ENCODE assay signal across 8 cellular contexts in genomic region chr1:45299981-45300668, GRCh38. TPM values are rescaled to one million over a fixed set of nuclear protein-coding genes. Genes with fewer than 3 reads are reported as not detected.
A peak's percentile ranks its signal among the peaks of the same experiment; 100 is the strongest.
DNase-seq lines count a peak whose midpoint lies in the region; ATAC-seq, FAIRE-seq and TF ChIP-seq lines count a peak whose summit lies in the region.

No MANE protein-coding gene starts in this region.

- peaks cover 10% of the 10 kb centered on the region for H3F3A ChIP-seq in SK-N-SH (replicated peaks; ENCODE audit: insufficient read depth)

- no peaks in the 10 kb centered on the region for H3K9me1 ChIP-seq in K562 (ENCODE audit: control insufficient read depth, insufficient read depth, low read length)

- H3K9me3 ChIP-seq in SK-N-SH, result no peaks in the 10 kb centered on the region
- no peaks in the 10 kb centered on the region for H3K9me3 ChIP-seq in K562 (replicated peaks; ENCODE audit: control insufficient read depth, insufficient read depth, low read depth, low read length)

- H3K27me3 Mint-ChIP-seq in activated T-helper 1 cell treated with anti-CD3 and anti-CD28 coated beads, Interleukin-12 subunit alpha, Interleukin-12 subunit beta, Interleukin-2, Interleukin-4 antibody, amounts not matched to agents 30 ng/mL and 10 ng/mL and 1 ng/mL, durations not matched to agents 14 hours and 24 hours and 36 hours (ENCODE audit: insufficient read depth), result no peaks in the 10 kb centered on the region
- H3K27me3 Mint-ChIP-seq in immature natural killer cell (ENCODE audit: low read depth in 3 of 3), result peaks cover 0 to 2% (median 0%) of the 10 kb centered on the region in 3 donors

- H3K27ac ChIP-seq in SK-N-SH (ENCODE audit: low read depth in 2 of 2, low read length in 1 of 2), result no peak overlapping the region
- H3K27ac ChIP-seq in K562 (ENCODE audit: extremely low read depth, low read depth, low read length), result no peak overlapping the region

- no peak overlapping the region for H2AFZ ChIP-seq in SK-N-SH (ENCODE audit: low read depth)
- peak overlapping the region; percentile 26; the same call in 1 of the 2 replicates for H2AFZ ChIP-seq in K562 (ENCODE audit: low read depth, low read length)

- H3K4me3 ChIP-seq in SK-N-SH (ENCODE audit: low read depth in 2 of 2, low read length in 1 of 2), result no peak overlapping the region
- no peak overlapping the region for H3K4me3 ChIP-seq in K562

- no peak overlapping the region for H3K9ac ChIP-seq in SK-N-SH
- no peak overlapping the region for H3K9ac ChIP-seq in K562 (ENCODE audit: insufficient read depth in 1 of 2, low read depth in 2 of 2, low read length in 2 of 2)

- BruUV-seq in K562 (replicated peaks; lab: Mats Ljungman, UMichigan), result no TSS peak

- intact Hi-C loops in activated T-helper 1 cell treated with anti-CD3 and anti-CD28 coated beads, Interleukin-12 subunit alpha, Interleukin-12 subunit beta, Interleukin-2, Interleukin-4 antibody, amounts not matched to agents 30 ng/mL and 10 ng/mL and 1 ng/mL, durations not matched to agents 14 hours and 24 hours and 36 hours (cut with micrococcal nuclease), result loop anchor here (1.0 to 10.0 kb wide), 8 partner anchors 94 to 945 kb away; partner anchors contain the start of genes ERI3 and ZSWIM5
- intact Hi-C loops in K562 (cut with micrococcal nuclease), result loop anchor here (1.0 to 5.0 kb wide), 5 partner anchors 68 to 568 kb away; partner anchors contain the start of gene RNU5D-1

- 10% methylated on average over 4 of the region's 4 CpGs for WGBS in SK-N-SH (ENCODE audit: low lambda C conversion rate)
- WGBS in K562 (ENCODE audit: insufficient coverage, low coverage, missing lambda C conversion rate), result 5% methylated on average over 4 of the region's 4 CpGs

- H3K9me2 ChIP-seq in SK-N-SH, result no peaks in the 10 kb centered on the region

- H3K27me3 ChIP-seq in SK-N-SH (ENCODE audit: insufficient read depth) (no peaks in the 10 kb centered on the region), K562 (ENCODE audit: control insufficient read depth in 2 of 2, insufficient read depth in 2 of 2, low read length in 2 of 2) (no peaks in the 10 kb centered on the region)

- no peak for TF ChIP-seq POLR2A in K562 (conservative IDR thresholded peaks at IDR 0.05)

- no peak for TF ChIP-seq EP300 in SK-N-SH (IDR thresholded peaks at IDR 0.05; ENCODE audit: borderline replicate concordance in 1 of 2, low read depth in 1 of 2, low read length in 1 of 2)
- TF ChIP-seq EP300 in K562 (IDR thresholded peaks at IDR 0.05; ENCODE audit: low read length), result peak; percentile 22; the same call in 1 of the 2 replicates

- H3K36me3 ChIP-seq in SK-N-SH (replicated peaks in 1 of 2; ENCODE audit: control insufficient read depth in 1 of 2, insufficient read depth in 2 of 2, low read length in 1 of 2) (no peaks in the 10 kb centered on the region), K562 (ENCODE audit: control insufficient read depth, insufficient read depth, low read length) (no peaks in the 10 kb centered on the region)

- no peak overlapping the region for H3K27ac Mint-ChIP-seq in activated T-helper 1 cell treated with anti-CD3 and anti-CD28 coated beads, Interleukin-12 subunit alpha, Interleukin-12 subunit beta, Interleukin-2, Interleukin-4 antibody, amounts not matched to agents 30 ng/mL and 10 ng/mL and 1 ng/mL, durations not matched to agents 14 hours and 24 hours and 36 hours
- H3K27ac Mint-ChIP-seq in immature natural killer cell, result peak overlapping the region in 1 of 6 donors; percentile 18

- H3K4me1 ChIP-seq in SK-N-SH (ENCODE audit: control insufficient read depth in 1 of 2, insufficient read depth in 2 of 2, low read depth in 1 of 2, low read length in 1 of 2) (peaks cover 0 to 13% of the 10 kb centered on the region in 2 experiments; a peak in 1 of 4 replicates), K562 (replicated peaks in 1 of 2; ENCODE audit: control insufficient read depth in 2 of 2, insufficient read depth in 2 of 2, low read length in 2 of 2) (peaks cover 24 to 28% of the 10 kb centered on the region in 2 experiments)

- DNase-seq in activated T-helper 1 cell treated with Interleukin-2 at 50 U/mL for 16 hours (ENCODE audit: low read depth), result peak; percentile 4
- DNase-seq in activated T-helper 1 cell treated with anti-CD3 and anti-CD28 coated beads, Interleukin-12 subunit alpha, Interleukin-12 subunit beta, Interleukin-2, Interleukin-4 antibody, amounts not matched to agents 30 ng/mL and 10 ng/mL and 1 ng/mL, durations not matched to agents 14 hours and 24 hours and 36 hours (ENCODE audit: low spot score), result no peak
- DNase-seq in NCI-H1436 (lab: John Stamatoyannopoulos, UW), result peak; percentile 77
- peak; percentile 66 for DNase-seq in SK-N-SH
- DNase-seq in K562 (ENCODE audit: extremely low read depth in 1 of 4, low spot score in 3 of 4), result peak; percentile 65 to 85 (median 70)
- peak; percentile 40 to 55 (median 49) for DNase-seq in immature natural killer cell
- peak in 2 of 3 donors; percentile 12 to 30 for DNase-seq in stimulated activated CD4-positive, alpha-beta T cell treated with anti-CD3 and anti-CD28 coated beads, Interleukin-12 subunit alpha, Interleukin-12 subunit beta, amount 100 ng/mL, for 48 hours (ENCODE audit: low read depth in 2 of 3, low spot score in 1 of 3)

- H3K4me2 ChIP-seq in SK-N-SH (no peak overlapping the region), K562 (ENCODE audit: insufficient read depth, low read length) (no peak overlapping the region)

- TF ChIP-seq RAD21 in SK-N-SH (IDR thresholded peaks at IDR 0.05; ENCODE audit: low read length) (peak; percentile 97), K562 (CRISPR knock-in tag; conservative IDR thresholded peaks at IDR 0.05 in 1 of 2, IDR thresholded peaks at IDR 0.05 in 1 of 2) (peak; percentile 96 to 97)

- no peaks in the 10 kb centered on the region for H3K9me3 Mint-ChIP-seq in activated T-helper 1 cell treated with anti-CD3 and anti-CD28 coated beads, Interleukin-12 subunit alpha, Interleukin-12 subunit beta, Interleukin-2, Interleukin-4 antibody, amounts not matched to agents 30 ng/mL and 10 ng/mL and 1 ng/mL, durations not matched to agents 14 hours and 24 hours and 36 hours
- no peaks in the 10 kb centered on the region for H3K9me3 Mint-ChIP-seq in immature natural killer cell

- no peak overlapping the region for H3K4me3 Mint-ChIP-seq in activated T-helper 1 cell treated with anti-CD3 and anti-CD28 coated beads, Interleukin-12 subunit alpha, Interleukin-12 subunit beta, Interleukin-2, Interleukin-4 antibody, amounts not matched to agents 30 ng/mL and 10 ng/mL and 1 ng/mL, durations not matched to agents 14 hours and 24 hours and 36 hours
- peak overlapping the region in 1 of 5 donors; percentile 31 for H3K4me3 Mint-ChIP-seq in immature natural killer cell

- POLR2A ChIA-PET in SK-N-SH (lab: Yijun Ruan, JAX), result interaction anchor here (1.0 to 4.6 kb wide), 3 partner anchors 95 to 287 kb away, joined by 7 to 50 read pairs (median 10); partner anchors contain the start of genes HECTD3 and UROD
- POLR2A ChIA-PET in K562 (lab: Yijun Ruan, JAX), result interaction anchor here (0.6 to 4.1 kb wide), 10 partner anchors 8 to 591 kb away, joined by 3 to 44 read pairs (median 3); partner anchors contain the start of genes HECTD3 and UROD

- peaks cover 30% of the 10 kb centered on the region for H3K4me1 Mint-ChIP-seq in activated T-helper 1 cell treated with anti-CD3 and anti-CD28 coated beads, Interleukin-12 subunit alpha, Interleukin-12 subunit beta, Interleukin-2, Interleukin-4 antibody, amounts not matched to agents 30 ng/mL and 10 ng/mL and 1 ng/mL, durations not matched to agents 14 hours and 24 hours and 36 hours (ENCODE audit: low read depth)
- peaks cover 12 to 24% of the 10 kb centered on the region in 2 donors for H3K4me1 Mint-ChIP-seq in immature natural killer cell

- TF ChIP-seq CTCF in SK-N-SH (IDR thresholded peaks at IDR 0.05), result peak; percentile 86
- peak; percentile 83 to 96 (median 90) for TF ChIP-seq CTCF in K562 (IDR thresholded peaks at IDR 0.05 in 2 of 3, conservative IDR thresholded peaks at IDR 0.05 in 1 of 3; ENCODE audit: insufficient read depth in 2 of 3, low read depth in 1 of 3, low read length in 3 of 3)

- ATAC-seq in K562 (peak; percentile 44), GM21737 (IDR thresholded peaks at IDR 0.05; ENCODE audit: unreplicated experiment) (no peak)

- FAIRE-seq in K562 (lab: Jason Lieb, UNC), result peak; percentile 98

- CTCF ChIA-PET in SK-N-SH (lab: Yijun Ruan, JAX), result interaction anchor here (0.6 to 14.7 kb wide), 39 partner anchors 8 to 909 kb away, joined by 3 to 470 read pairs (median 4); partner anchors contain the start of genes HECTD3, RNU5D-1 and UROD
- CTCF ChIA-PET in K562 (lab: Yijun Ruan, JAX; ENCODE audit: low intra/inter-chr PET ratio), result interaction anchor here (0.5 to 5.3 kb wide), 10 partner anchors 21 to 569 kb away, joined by 3 to 58 read pairs (median 4); partner anchors contain the start of gene RNU5D-1

- no peaks in the 10 kb centered on the region for H4K20me1 ChIP-seq in SK-N-SH (ENCODE audit: insufficient read depth)
- no peaks in the 10 kb centered on the region for H4K20me1 ChIP-seq in K562 (replicated peaks; ENCODE audit: control insufficient read depth, insufficient read depth, low read length)

- peaks cover 1% of the 10 kb centered on the region for H3K36me3 Mint-ChIP-seq in activated T-helper 1 cell treated with anti-CD3 and anti-CD28 coated beads, Interleukin-12 subunit alpha, Interleukin-12 subunit beta, Interleukin-2, Interleukin-4 antibody, amounts not matched to agents 30 ng/mL and 10 ng/mL and 1 ng/mL, durations not matched to agents 14 hours and 24 hours and 36 hours (ENCODE audit: low read depth)
- H3K36me3 Mint-ChIP-seq in immature natural killer cell, result no peaks in the 10 kb centered on the region

- H3K79me2 ChIP-seq in SK-N-SH (ENCODE audit: insufficient read depth) (no peaks in the 10 kb centered on the region), K562 (ENCODE audit: control insufficient read depth, insufficient read depth, low read length) (peaks cover 9% of the 10 kb centered on the region; the same call in 2 of the 3 replicates)

- in situ Hi-C loops in K562 (cut with MboI), result loop anchor here (5.0 to 10.0 kb wide), 4 partner anchors 288 to 575 kb away; partner anchors contain the start of genes HECTD3, PTCH2 and UROD

RNA-seq across cellular contexts. Expression of gene HPDL, which starts 26.6 kb away (rescaled TPM):
- 31.0 and 34.8 TPM in 2 replicates for total RNA-seq in activated T-helper 1 cell treated with anti-CD3 and anti-CD28 coated beads, Interleukin-12 subunit alpha, Interleukin-12 subunit beta, Interleukin-2, Interleukin-4 antibody, amounts not matched to agents 30 ng/mL and 10 ng/mL and 1 ng/mL, durations not matched to agents 14 hours and 24 hours and 36 hours
- polyA plus RNA-seq in SK-N-SH (2012; rRNA removed), result 0.19 and 0.25 TPM in 2 replicates
- 0.13 and 0.25 TPM in 2 replicates for polyA plus RNA-seq in SK-N-SH (2012; cell fraction: cytosol; rRNA removed)
- 0.14 and 0.42 TPM in 2 replicates for polyA plus RNA-seq in SK-N-SH (2012; cell fraction: nucleus; rRNA removed)
- total RNA-seq in K562 (2011; cell fraction: chromatin; rRNA removed; ENCODE audit: low replicate concordance), result not detected in 2 replicates
- not detected in 2 replicates for total RNA-seq in K562 (2011; cell fraction: nucleolus; rRNA removed)
- total RNA-seq in K562 (2011; cell fraction: nucleoplasm; rRNA removed), result not detected in 2 replicates
- not detected in 2 replicates for total RNA-seq in K562 (2014; rRNA removed)
- not detected in 2 replicates for total RNA-seq in K562 (2014; rRNA removed; fragmentation: Illumina TruSeq; extraction: Trizol)
- not detected in 2 replicates for total RNA-seq in K562 (2015; rRNA removed; fragmentation: Illumina TruSeq; extraction: Trizol)
- not detected in 2 replicates for total RNA-seq in K562 (2021)
- not detected in 2 replicates for polyA plus RNA-seq in K562 (2011; rRNA removed)
- not detected in 2 replicates for polyA plus RNA-seq in K562 (2011; cell fraction: cytosol; rRNA removed)
- polyA plus RNA-seq in K562 (2011; cell fraction: nucleus; rRNA removed), result not detected in 2 replicates
- polyA plus RNA-seq in K562 (2012), result 0.04 and 0.28 TPM in 2 replicates
- polyA plus RNA-seq in K562 (2014; fragmentation: Illumina TruSeq; extraction: Trizol), result not detected in 2 replicates
- polyA plus RNA-seq in K562 (2014; fragmentation: Nextera tagmentation; extraction: Ambion mirVana), result not detected
- polyA plus RNA-seq in K562 (2014; rRNA removed), result not detected in 2 replicates
- not detected in 2 replicates for polyA minus RNA-seq in K562 (2011; rRNA and poly(A)+ RNA removed)
- polyA minus RNA-seq in K562 (2011; cell fraction: cytosol; rRNA and poly(A)+ RNA removed), result not detected in 2 replicates
- polyA minus RNA-seq in K562 (2011; cell fraction: nucleus; rRNA and poly(A)+ RNA removed), result not detected in 2 replicates
- 1 to 10 TPM in 2 of 3 donors, under 1 TPM in 1; 0.90 to 2.2 (median 1.1) TPM for polyA plus RNA-seq in immature natural killer cell

RNA-seq across cellular contexts. Expression of gene TOE1, which starts 39.8 kb away (rescaled TPM):
- 39.1 and 41.4 TPM in 2 replicates for total RNA-seq in activated T-helper 1 cell treated with anti-CD3 and anti-CD28 coated beads, Interleukin-12 subunit alpha, Interleukin-12 subunit beta, Interleukin-2, Interleukin-4 antibody, amounts not matched to agents 30 ng/mL and 10 ng/mL and 1 ng/mL, durations not matched to agents 14 hours and 24 hours and 36 hours
- polyA plus RNA-seq in SK-N-SH (2012; rRNA removed), result 17.3 and 19.1 TPM in 2 replicates
- 12.2 and 15.6 TPM in 2 replicates for polyA plus RNA-seq in SK-N-SH (2012; cell fraction: cytosol; rRNA removed)
- polyA plus RNA-seq in SK-N-SH (2012; cell fraction: nucleus; rRNA removed), result 35.8 and 36.9 TPM in 2 replicates
- 34.1 and 86.1 TPM in 2 replicates for total RNA-seq in K562 (2011; cell fraction: chromatin; rRNA removed; ENCODE audit: low replicate concordance)
- total RNA-seq in K562 (2011; cell fraction: nucleolus; rRNA removed), result 66.0 and 68.2 TPM in 2 replicates
- total RNA-seq in K562 (2011; cell fraction: nucleoplasm; rRNA removed), result 40.8 and 44.2 TPM in 2 replicates
- 36.7 and 46.9 TPM in 2 replicates for total RNA-seq in K562 (2014; rRNA removed)
- total RNA-seq in K562 (2014; rRNA removed; fragmentation: Illumina TruSeq; extraction: Trizol), result 25.0 and 32.1 TPM in 2 replicates
- 46.5 and 46.9 TPM in 2 replicates for total RNA-seq in K562 (2015; rRNA removed; fragmentation: Illumina TruSeq; extraction: Trizol)
- total RNA-seq in K562 (2021), result 32.5 and 33.9 TPM in 2 replicates
- polyA plus RNA-seq in K562 (2011; rRNA removed), result 30.4 and 36.0 TPM in 2 replicates
- polyA plus RNA-seq in K562 (2011; cell fraction: cytosol; rRNA removed), result 33.1 and 54.6 TPM in 2 replicates
- 75.7 and 103 TPM in 2 replicates for polyA plus RNA-seq in K562 (2011; cell fraction: nucleus; rRNA removed)
- 25.2 and 34.6 TPM in 2 replicates for polyA plus RNA-seq in K562 (2012)
- polyA plus RNA-seq in K562 (2014; fragmentation: Illumina TruSeq; extraction: Trizol), result 40.1 and 47.2 TPM in 2 replicates
- 10 to 100 TPM; 59.8 to 85.7 TPM for polyA plus RNA-seq in K562 (2014; fragmentation: Nextera tagmentation; extraction: Ambion mirVana)
- 38.0 and 44.8 TPM in 2 replicates for polyA plus RNA-seq in K562 (2014; rRNA removed)
- polyA minus RNA-seq in K562 (2011; rRNA and poly(A)+ RNA removed), result 38.1 and 72.9 TPM in 2 replicates
- 21.1 and 35.7 TPM in 2 replicates for polyA minus RNA-seq in K562 (2011; cell fraction: cytosol; rRNA and poly(A)+ RNA removed)
- polyA minus RNA-seq in K562 (2011; cell fraction: nucleus; rRNA and poly(A)+ RNA removed), result 39.9 and 47.7 TPM in 2 replicates
- polyA plus RNA-seq in immature natural killer cell, result 10 to 100 TPM in 2 of 3 donors, 1 to 10 TPM in 1; 9.4 to 13.3 (median 10.4) TPM

RNA-seq across cellular contexts. Expression of gene MUTYH, which starts 40.1 kb away (rescaled TPM):
- 53.4 and 55.9 TPM in 2 replicates for total RNA-seq in activated T-helper 1 cell treated with anti-CD3 and anti-CD28 coated beads, Interleukin-12 subunit alpha, Interleukin-12 subunit beta, Interleukin-2, Interleukin-4 antibody, amounts not matched to agents 30 ng/mL and 10 ng/mL and 1 ng/mL, durations not matched to agents 14 hours and 24 hours and 36 hours
- 21.9 and 23.3 TPM in 2 replicates for polyA plus RNA-seq in SK-N-SH (2012; rRNA removed)
- polyA plus RNA-seq in SK-N-SH (2012; cell fraction: cytosol; rRNA removed), result 7.4 and 12.1 TPM in 2 replicates
- polyA plus RNA-seq in SK-N-SH (2012; cell fraction: nucleus; rRNA removed), result 95.0 and 118 TPM in 2 replicates
- total RNA-seq in K562 (2011; cell fraction: chromatin; rRNA removed; ENCODE audit: low replicate concordance), result 71.8 and 131 TPM in 2 replicates
- total RNA-seq in K562 (2011; cell fraction: nucleolus; rRNA removed), result 89.7 and 95.8 TPM in 2 replicates
- 74.4 and 78.0 TPM in 2 replicates for total RNA-seq in K562 (2011; cell fraction: nucleoplasm; rRNA removed)
- total RNA-seq in K562 (2014; rRNA removed), result 32.1 and 36.8 TPM in 2 replicates
- 13.0 and 16.5 TPM in 2 replicates for total RNA-seq in K562 (2014; rRNA removed; fragmentation: Illumina TruSeq; extraction: Trizol)
- total RNA-seq in K562 (2015; rRNA removed; fragmentation: Illumina TruSeq; extraction: Trizol), result 26.8 and 29.0 TPM in 2 replicates
- total RNA-seq in K562 (2021), result 36.1 and 37.8 TPM in 2 replicates
- polyA plus RNA-seq in K562 (2011; rRNA removed), result 23.6 and 39.9 TPM in 2 replicates
- 31.3 and 41.8 TPM in 2 replicates for polyA plus RNA-seq in K562 (2011; cell fraction: cytosol; rRNA removed)
- polyA plus RNA-seq in K562 (2011; cell fraction: nucleus; rRNA removed), result 190 and 211 TPM in 2 replicates
- polyA plus RNA-seq in K562 (2012), result 30.0 and 54.0 TPM in 2 replicates
- polyA plus RNA-seq in K562 (2014; fragmentation: Illumina TruSeq; extraction: Trizol), result 32.7 and 35.6 TPM in 2 replicates
- polyA plus RNA-seq in K562 (2014; fragmentation: Nextera tagmentation; extraction: Ambion mirVana), result 1 to 10 TPM; 3.4 to 6.2 TPM
- 46.2 and 53.5 TPM in 2 replicates for polyA plus RNA-seq in K562 (2014; rRNA removed)
- polyA minus RNA-seq in K562 (2011; rRNA and poly(A)+ RNA removed), result 18.2 and 19.1 TPM in 2 replicates
- polyA minus RNA-seq in K562 (2011; cell fraction: cytosol; rRNA and poly(A)+ RNA removed), result 9.2 and 10.9 TPM in 2 replicates
- 20.3 and 32.9 TPM in 2 replicates for polyA minus RNA-seq in K562 (2011; cell fraction: nucleus; rRNA and poly(A)+ RNA removed)
- polyA plus RNA-seq in immature natural killer cell, result 10 to 100 TPM in 2 of 3 donors, 1 to 10 TPM in 1; 9.5 to 13.9 (median 11.3) TPM
